In the genomic region with DNA sequence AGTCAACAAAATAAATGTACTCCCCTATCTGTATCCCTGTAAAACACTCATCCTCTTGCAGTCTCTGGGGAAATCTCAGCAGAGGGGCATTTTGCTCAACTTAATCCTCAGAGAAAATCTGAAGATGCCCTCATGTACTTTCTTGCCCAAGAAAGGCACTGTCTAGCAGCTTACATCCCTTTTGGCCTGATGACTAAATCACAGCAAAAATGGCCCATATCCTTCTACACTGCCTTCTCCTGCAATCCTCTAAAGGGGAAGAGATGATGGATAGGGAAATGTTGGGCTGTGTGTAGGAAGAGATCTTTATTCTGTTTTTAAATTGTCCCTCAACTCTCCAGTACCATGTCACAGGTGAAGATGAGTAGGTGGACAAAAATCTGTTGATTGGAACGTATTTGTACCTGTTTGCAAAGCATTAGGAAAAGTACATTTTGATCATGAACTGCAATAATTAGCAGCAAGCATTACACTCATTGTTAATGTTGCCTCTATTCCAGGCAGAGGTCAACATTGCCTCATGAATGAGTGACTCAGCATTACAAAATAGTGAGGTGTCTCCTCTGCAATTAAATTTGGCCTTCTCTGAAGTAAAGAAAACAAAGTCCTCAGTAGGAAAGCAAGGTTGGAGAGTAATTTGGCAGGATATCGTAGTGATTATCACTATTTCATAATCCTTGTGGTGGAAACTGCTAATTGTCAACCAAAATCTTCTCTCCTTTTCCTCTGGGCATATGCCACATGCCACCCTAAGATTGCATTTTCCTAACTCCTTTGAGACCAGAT, we compare ENCODE assay signal across 13 cellular contexts.
DNase-seq lines count a peak whose midpoint lies in the region; ATAC-seq and TF ChIP-seq lines count a peak whose summit lies in the region.
"Had no signal": no experiment of that assay in that cellular context is flagged by ENCODE, and none has a peak within 500 bp of the region (broad histone marks: within the 10 kb centered on the region; RNA-seq: fewer than 3 reads in every experiment).

No MANE protein-coding gene starts in this region.

- no peak for ATAC-seq in GM21526 (IDR thresholded peaks at IDR 0.05; ENCODE audit: low FRiP score, unreplicated experiment)
- ATAC-seq in gastrocnemius medialis = no peak
- ATAC-seq in GM19452 (IDR thresholded peaks at IDR 0.05; ENCODE audit: unreplicated experiment) = no peak
- ATAC-seq: stimulated activated memory B cell treated with anti-CD40 and anti-IgM and Interleukin-4, amounts not matched to agents 10 μg/mL and 1 μg/mL and 100 μg/mL, for 72 hours; T-cell had no signal

- H3F3A ChIP-seq in GM23248 (ENCODE audit: insufficient read depth) = 0 out of 2 replicates have a peak, but pooled peaks cover 4% of the 10 kb centered on the region

- H3K27ac ChIP-seq in GM23248 = no peak overlapping the region
- no peak overlapping the region for H3K27ac ChIP-seq in gastrocnemius medialis
- no peak overlapping the region for H3K27ac ChIP-seq in WERI-Rb-1
- H3K27ac ChIP-seq: prostate gland had no signal

- DNase-seq in A172 (ENCODE audit: low spot score) (peak; percentile 61), GM23248 (peak; percentile 52), amniotic epithelial cell (ENCODE audit: low read depth) (peak; percentile 66), iris pigment epithelial cell (ENCODE audit: low read depth) (peak; percentile 23), gastrocnemius medialis (no peak), WERI-Rb-1 (no peak)
- DNase-seq: activated CD4-positive, alpha-beta T cell treated with anti-CD3 and anti-CD28 coated beads, Interleukin-2, amount 10 ng/mL, durations not matched to agents 7 days and 5 days; KBM-7; T-cell had no signal

- H3K4me3 ChIP-seq in GM23248 (no peak overlapping the region), gastrocnemius medialis (no peak overlapping the region), WERI-Rb-1 (ENCODE audit: low read depth, low read length) (no peak overlapping the region)
- H3K4me3 ChIP-seq: prostate gland had no signal

- no peak for TF ChIP-seq POLR2A in gastrocnemius medialis (IDR thresholded peaks at IDR 0.05)

- intact Hi-C loops in gastrocnemius medialis (cut with DNase I; ENCODE audit: low total_unique reads) = no loop called here

- H2AFZ ChIP-seq in GM23248 = no peak overlapping the region

- H3K79me2 ChIP-seq in GM23248 (ENCODE audit: insufficient read depth) = no peaks in the 10 kb centered on the region

- no peak for TF ChIP-seq CTCF in gastrocnemius medialis (IDR thresholded peaks at IDR 0.05 in 4 of 5, conservative IDR thresholded peaks at IDR 0.05 in 1 of 5)
- TF ChIP-seq CTCF in WERI-Rb-1 (IDR thresholded peaks at IDR 0.05; ENCODE audit: low read depth, low read length) = no peak

- H3K36me3 ChIP-seq in GM23248 (ENCODE audit: low read depth) (no peaks in the 10 kb centered on the region), gastrocnemius medialis (no peaks in the 10 kb centered on the region), WERI-Rb-1 (no peaks in the 10 kb centered on the region)
- H3K36me3 ChIP-seq: prostate gland had no signal

- H3K9ac ChIP-seq in GM23248 = no peak overlapping the region

- WGBS in GM23248 (ENCODE audit: low coverage in 1 of 2, low lambda C conversion rate in 2 of 2, missing lambda C conversion rate in 2 of 2), 2 experiments = 10 to 21% methylated on average over 2 of the region's 2 CpGs

- H4K20me1 ChIP-seq in GM23248 (ENCODE audit: insufficient read depth) = no peaks in the 10 kb centered on the region

- no peaks in the 10 kb centered on the region for H3K9me2 ChIP-seq in GM23248 (ENCODE audit: insufficient read depth)

- in situ Hi-C loops in GM23248 (cut with MboI) (no loop called here), gastrocnemius medialis (cut with MboI; ENCODE audit: low sequenced_read_pairs in 4 of 4) (no loop called here)

- H3K27me3 ChIP-seq in GM23248 (replicated peaks; ENCODE audit: insufficient read depth) (0 out of 2 replicates have a peak, but pooled peaks cover 10% of the 10 kb centered on the region), gastrocnemius medialis (no peaks in the 10 kb centered on the region), WERI-Rb-1 (ENCODE audit: insufficient read depth, low read depth, severe bottlenecking) (no peaks in the 10 kb centered on the region)

- H3K4me1 ChIP-seq in GM23248 (ENCODE audit: insufficient read depth) (peaks cover 7% of the 10 kb centered on the region; the same call in 1 of the 2 replicates), gastrocnemius medialis (no peaks in the 10 kb centered on the region)
- H3K4me1 ChIP-seq: prostate gland had no signal

- H3K4me2 ChIP-seq in GM23248 (ENCODE audit: unreplicated experiment) = no peak overlapping the region

- H3K9me3 ChIP-seq in GM23248 (ENCODE audit: low read depth) = no peaks in the 10 kb centered on the region
- no peaks in the 10 kb centered on the region for H3K9me3 ChIP-seq in gastrocnemius medialis
- H3K9me3 ChIP-seq in WERI-Rb-1 (ENCODE audit: severe bottlenecking) = no peaks in the 10 kb centered on the region
- H3K9me3 ChIP-seq: prostate gland had no signal

Comparison
In these comparisons a context has a peak if more than half of its experiments do, and no peak if none do; other contexts are left out.
1. DNase-seq: peak in A172 (single experiment), GM23248 (single experiment), amniotic epithelial cell (single experiment) and iris pigment epithelial cell (single experiment); none in gastrocnemius medialis (0 of 2) and WERI-Rb-1 (single experiment).